In the genomic region with DNA sequence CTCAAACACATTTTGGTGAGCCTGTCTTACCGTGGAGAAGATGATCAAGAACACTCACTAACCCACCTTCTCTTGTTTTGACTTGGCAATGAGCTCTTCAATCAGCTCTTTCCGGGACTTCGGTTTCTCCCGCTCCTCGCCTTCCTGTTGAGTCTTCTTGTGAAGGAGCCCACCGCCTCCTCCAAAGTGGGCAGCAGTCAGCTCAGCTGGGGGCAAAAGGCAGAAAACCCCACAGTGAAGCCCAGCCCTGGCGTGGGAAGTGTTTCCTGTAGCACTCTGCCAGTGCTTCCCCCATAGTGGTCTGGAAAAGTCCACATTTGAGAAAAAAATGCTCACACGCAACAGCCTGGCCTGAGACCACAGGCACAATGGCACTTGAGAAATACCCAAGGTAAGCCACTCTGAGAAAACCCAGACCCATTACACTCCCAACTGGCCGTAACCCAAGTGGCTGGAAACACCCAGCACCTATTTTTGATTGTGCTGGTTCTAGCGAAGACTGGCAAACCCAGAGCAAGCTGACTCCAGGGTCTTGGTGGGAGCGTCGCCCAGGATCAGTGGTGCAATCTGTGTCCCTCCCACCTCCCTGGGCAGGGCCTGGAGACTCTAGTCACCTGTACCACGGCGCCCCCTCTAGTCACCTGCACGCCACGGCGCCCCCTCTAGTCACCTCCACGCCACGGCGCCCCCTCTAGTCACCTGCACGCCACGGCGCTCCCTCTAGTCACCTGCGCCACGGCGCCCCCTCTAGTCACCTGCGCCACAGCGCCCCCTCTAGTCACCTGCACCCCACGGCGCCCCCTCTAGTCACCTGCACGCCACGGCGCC, we compare ENCODE assay signal across 8 cellular contexts.
DNase-seq lines count a peak whose midpoint lies in the region; ATAC-seq lines count a peak whose summit lies in the region.

No MANE protein-coding gene starts in this region.

- ATAC-seq in GM19023 (IDR thresholded peaks at IDR 0.05; ENCODE audit: unreplicated experiment) (peak; percentile 66), GM18858 (IDR thresholded peaks at IDR 0.05; ENCODE audit: unreplicated experiment) (no peak), HG03097 (IDR thresholded peaks at IDR 0.05; ENCODE audit: low FRiP score, unreplicated experiment) (no peak)
- peak; percentile 67 for ATAC-seq in central memory CD8-positive, alpha-beta T cell (replicated peaks; ENCODE audit: extremely low read depth, poor library complexity, severe bottlenecking)

- H3K36me3 ChIP-seq in BLaER1, result peaks cover 100% of the 10 kb centered on the region

- no peaks in the 10 kb centered on the region for H3K27me3 ChIP-seq in BLaER1

- H3K4me1 Mint-ChIP-seq in central memory CD8-positive, alpha-beta T cell, result peaks cover 36% of the 10 kb centered on the region

- H4K20me1 ChIP-seq in BLaER1, result peaks cover 98% of the 10 kb centered on the region

- no peaks in the 10 kb centered on the region for H3K4me1 ChIP-seq in BLaER1

- peak; percentile 46 for DNase-seq in NCI-H69 (lab: John Stamatoyannopoulos, UW)
- DNase-seq in central memory CD8-positive, alpha-beta T cell (ENCODE audit: low spot score in 2 of 2), result peak; percentile 24 to 37
- DNase-seq in stimulated activated CD4-positive, alpha-beta T cell treated with anti-CD3 and anti-CD28 coated beads, TNF-alpha, amount 100 ng/mL, for 48 hours (ENCODE audit: low read depth in 3 of 3), result peak; percentile 65 to 81 (median 67)
- no peak for DNase-seq in Kasumi-1 (lab: John Stamatoyannopoulos, UW)

- no peaks in the 10 kb centered on the region for H3K9me3 ChIP-seq in BLaER1

- peak overlapping the region; percentile 45; the same call in 1 of the 2 replicates for H3K27ac ChIP-seq in BLaER1

- H3K27ac Mint-ChIP-seq in central memory CD8-positive, alpha-beta T cell (ENCODE audit: low read depth), result peak overlapping the region; percentile 90

- no peaks in the 10 kb centered on the region for H3K9me3 Mint-ChIP-seq in central memory CD8-positive, alpha-beta T cell

- peak overlapping the region; percentile 25 for H3K4me3 Mint-ChIP-seq in central memory CD8-positive, alpha-beta T cell

- H3K4me3 ChIP-seq in BLaER1, result no peak overlapping the region

- H3K36me3 Mint-ChIP-seq in central memory CD8-positive, alpha-beta T cell (ENCODE audit: insufficient read depth), result peaks cover 63% of the 10 kb centered on the region

- no peaks in the 10 kb centered on the region for H3K27me3 Mint-ChIP-seq in central memory CD8-positive, alpha-beta T cell

- no peak overlapping the region for H3K9ac ChIP-seq in BLaER1

- no peak overlapping the region for H3K4me2 ChIP-seq in BLaER1

Comparison
In these comparisons a context has a peak if more than half of its experiments do, and no peak if none do; other contexts are left out.
1. ATAC-seq: peak in GM19023 (single experiment) and central memory CD8-positive, alpha-beta T cell (single experiment); none in GM18858 (single experiment) and HG03097 (single experiment).
2. DNase-seq: peak in NCI-H69 (single experiment), central memory CD8-positive, alpha-beta T cell (2 of 2) and stimulated activated CD4-positive, alpha-beta T cell treated with anti-CD3 and anti-CD28 coated beads, TNF-alpha, amount 100 ng/mL, for 48 hours (3 of 3); none in Kasumi-1 (0 of 2).